Comparison of ENCODE assay signal across 10 cellular contexts in genomic region chr11:68808787-68809186, GRCh38. TPM values are rescaled to one million over a fixed set of nuclear protein-coding genes. Genes with fewer than 3 reads are reported as not detected.
"Had no signal": no experiment of that assay in that cellular context is flagged by ENCODE, and none has a peak within 500 bp of the region (broad histone marks: within the 10 kb centered on the region; RNA-seq: fewer than 3 reads in every experiment).

No MANE protein-coding gene starts in this region.

- ATAC-seq: HCT116, K562 had no signal

- H3K9me3 ChIP-seq: HAP-1 had no signal

- H3K4me3 ChIP-seq: GM23248, HAP-1, K562 had no signal

- H3K4me1 ChIP-seq: HAP-1 had no signal

- H3K27ac ChIP-seq: GM23248 had no signal

- FAIRE-seq: HTR-8/SVneo, K562 had no signal

- DNase-seq: GM23248, GOT3, H7, HFFc6, IMR-90, KG1 had no signal

RNA-seq across cellular contexts. Expression of gene TESMIN, which starts 57.5 kb away (rescaled TPM):
- total RNA-seq: GM23248 had no signal
